27 cellular contexts compared by ENCODE assay signal in genomic region chr2:240928476-240929363, GRCh38. TPM values are rescaled to one million over a fixed set of nuclear protein-coding genes. Genes with fewer than 3 reads are reported as not detected.
DNase-seq lines count a peak whose midpoint lies in the region; ATAC-seq and TF ChIP-seq lines count a peak whose summit lies in the region.
"Had no signal": no experiment of that assay in that cellular context is flagged by ENCODE, and none has a peak within 500 bp of the region (broad histone marks: within the 10 kb centered on the region; RNA-seq: fewer than 3 reads in every experiment).

No MANE protein-coding gene starts in this region.

- H3K27ac ChIP-seq in stomach, result no peak overlapping the region
- H3K27ac ChIP-seq: A549; BLaER1 treated with 17β-estradiol and CSF1 and Interleukin-3, amounts not matched to agents 10 nM and 100 nM; cardiac muscle cell; dorsolateral prefrontal cortex; RWPE1 had no signal

- TF ChIP-seq POLR2A in stomach (IDR thresholded peaks at IDR 0.05), result no peak

- DNase-seq in activated T-cell treated with anti-CD3 and anti-CD28 coated beads, Interleukin-2, amount 50 U/mL, for 4 hours, result peak; percentile 3
- no peak for DNase-seq in activated T-cell treated with anti-CD3 and anti-CD28 coated beads, Interleukin-2, amount 50 U/mL, for 1 hour
- peak; percentile 73 for DNase-seq in chondrocyte (ENCODE audit: low spot score)
- peak; percentile 3 for DNase-seq in iPS-NIHi11 (ENCODE audit: low spot score)
- DNase-seq in stomach, result peak; percentile 7
- no peak for DNase-seq in germinal center (ENCODE audit: low spot score)
- no peak for DNase-seq in NCI-H2196 (lab: John Stamatoyannopoulos, UW; ENCODE audit: unreplicated experiment)
- DNase-seq in iPS-NIHi7 (ENCODE audit: extremely low spot score), result no peak
- DNase-seq: activated CD4-positive, alpha-beta T cell treated with anti-CD3 and anti-CD28 coated beads for 1 hour; activated gamma-delta T cell; amygdala; Calu3; erythroblast; foreskin melanocyte; midbrain; NCI-H1417; NCI-H526 treated with DMSO at 0.1 percent for 48 hours; nephron progenitor cell; stimulated activated CD4-positive, alpha-beta T cell treated with anti-CD3 and anti-CD28 coated beads, Interleukin-12 subunit alpha, Interleukin-12 subunit beta, amount 100 ng/mL, for 4 hours had no signal

- no peaks in the 10 kb centered on the region for H3K9me3 ChIP-seq in stomach
- H3K9me3 ChIP-seq: A549; BLaER1 treated with 17β-estradiol and CSF1 and Interleukin-3, amounts not matched to agents 10 nM and 100 nM had no signal

- H3K4me1 ChIP-seq in stomach, result peaks cover 0 to 6% (median 3%) of the 10 kb centered on the region in 4 donors
- H3K4me1 ChIP-seq: A549 had no signal

- H3K4me3 Mint-ChIP-seq in activated T-cell treated with anti-CD3 and anti-CD28 coated beads, Interleukin-2, amount 50 U/mL, for 4 hours, result no peak overlapping the region
- H3K4me3 Mint-ChIP-seq in chondrocyte (ENCODE audit: unreplicated experiment), result no peak overlapping the region
- H3K4me3 Mint-ChIP-seq: IgD-negative memory B cell, nephron progenitor cell had no signal

- H3K27ac Mint-ChIP-seq in chondrocyte (ENCODE audit: unreplicated experiment), result no peak overlapping the region
- H3K27ac Mint-ChIP-seq: IgD-negative memory B cell, nephron progenitor cell had no signal

- H3K36me3 ChIP-seq in stomach, result no peaks in the 10 kb centered on the region
- H3K36me3 ChIP-seq: BLaER1 treated with 17β-estradiol and CSF1 and Interleukin-3, amounts not matched to agents 10 nM and 100 nM; cardiac muscle cell had no signal

- H3K36me3 Mint-ChIP-seq in activated T-cell treated with anti-CD3 and anti-CD28 coated beads, Interleukin-2, amount 50 U/mL, for 4 hours (ENCODE audit: insufficient read depth), result no peaks in the 10 kb centered on the region
- H3K36me3 Mint-ChIP-seq in chondrocyte (ENCODE audit: low read depth), result peaks cover 4% of the 10 kb centered on the region
- H3K36me3 Mint-ChIP-seq: IgD-negative memory B cell had no signal

- no peak for TF ChIP-seq CTCF in chondrocyte (IDR thresholded peaks at IDR 0.05)
- TF ChIP-seq CTCF in stomach (IDR thresholded peaks at IDR 0.05), result no peak

- no peaks in the 10 kb centered on the region for H3K4me1 Mint-ChIP-seq in activated T-cell treated with anti-CD3 and anti-CD28 coated beads, Interleukin-2, amount 50 U/mL, for 4 hours (ENCODE audit: low read depth)
- no peaks in the 10 kb centered on the region for H3K4me1 Mint-ChIP-seq in chondrocyte (ENCODE audit: low read depth)

- H3K27me3 ChIP-seq in stomach, result peaks cover 0 to 25% (median 0%) of the 10 kb centered on the region in 3 donors
- H3K27me3 ChIP-seq: cardiac muscle cell, dorsolateral prefrontal cortex had no signal

- 86 to 92% (median 86%) methylated on average over 24 of the region's 24 CpGs for WGBS in stomach, 5 donors

- intact Hi-C loops in stomach (cut with DNase I; ENCODE audit: low total_unique reads), result no loop called here

- no peak overlapping the region for H3K4me3 ChIP-seq in stomach
- H3K4me3 ChIP-seq: A549; BLaER1 treated with 17β-estradiol and CSF1 and Interleukin-3, amounts not matched to agents 10 nM and 100 nM; cardiac muscle cell; dorsolateral prefrontal cortex had no signal

- no peak for TF ChIP-seq EP300 in stomach (IDR thresholded peaks at IDR 0.05)

- no peak for ATAC-seq in activated T-cell treated with anti-CD3 and anti-CD28 coated beads, Interleukin-2, amount 50 U/mL, for 4 hours
- ATAC-seq: A549 had no signal

- H3K27me3 Mint-ChIP-seq in activated T-cell treated with anti-CD3 and anti-CD28 coated beads, Interleukin-2, amount 50 U/mL, for 4 hours (ENCODE audit: low read depth), result peaks cover 4% of the 10 kb centered on the region
- H3K27me3 Mint-ChIP-seq in chondrocyte (ENCODE audit: low read depth), result peaks cover 32% of the 10 kb centered on the region

- no peaks in the 10 kb centered on the region for H3K9me3 Mint-ChIP-seq in activated T-cell treated with anti-CD3 and anti-CD28 coated beads, Interleukin-2, amount 50 U/mL, for 4 hours
- H3K9me3 Mint-ChIP-seq in chondrocyte (ENCODE audit: low read depth), result peaks cover 12% of the 10 kb centered on the region

RNA-seq across cellular contexts. Expression of gene CROCC2, which starts 22.6 kb away (rescaled TPM):
- not detected for total RNA-seq in activated T-cell treated with anti-CD3 and anti-CD28 coated beads, Interleukin-2, amount 50 U/mL, for 4 hours
- not detected in 3 replicates for total RNA-seq in chondrocyte
- total RNA-seq in stomach, result 1 to 10 TPM in 1 of 5 donors, not detected in 4; 4.9 TPM
- under 1 TPM in 1 of 3 donors, not detected in 2; 0.03 TPM for polyA plus RNA-seq in stomach
- total RNA-seq: Calu3, cardiac muscle cell, M059J, urinary bladder had no signal
- polyA plus RNA-seq: A549, cardiac muscle cell, IgD-negative memory B cell had no signal

RNA-seq across cellular contexts. Expression of gene MAB21L4, which starts 32.8 kb away (rescaled TPM):
- total RNA-seq in activated T-cell treated with anti-CD3 and anti-CD28 coated beads, Interleukin-2, amount 50 U/mL, for 4 hours, result not detected
- total RNA-seq in chondrocyte, result not detected in 3 replicates
- 1 to 10 TPM in 1 of 5 donors, under 1 TPM in 2, not detected in 2; 0.45 to 4.9 (median 0.55) TPM for total RNA-seq in stomach
- 10 to 100 TPM in 1 of 3 donors, 1 to 10 TPM in 2; 6.0 to 48.9 (median 9.1) TPM for polyA plus RNA-seq in stomach
- total RNA-seq: cardiac muscle cell, M059J had no signal
- polyA plus RNA-seq: A549, cardiac muscle cell, IgD-negative memory B cell had no signal

Comparison
In these comparisons a context has a peak if more than half of its experiments do, and no peak if none do; other contexts are left out.
1. DNase-seq: peak in activated T-cell treated with anti-CD3 and anti-CD28 coated beads, Interleukin-2, amount 50 U/mL, for 4 hours (single experiment), chondrocyte (single experiment), iPS-NIHi11 (single experiment) and stomach (single experiment); none in activated T-cell treated with anti-CD3 and anti-CD28 coated beads, Interleukin-2, amount 50 U/mL, for 1 hour (single experiment), germinal center (single experiment), NCI-H2196 (single experiment) and iPS-NIHi7 (single experiment).